Comparison of ENCODE assay signal across 6 cellular contexts in the genomic region with DNA sequence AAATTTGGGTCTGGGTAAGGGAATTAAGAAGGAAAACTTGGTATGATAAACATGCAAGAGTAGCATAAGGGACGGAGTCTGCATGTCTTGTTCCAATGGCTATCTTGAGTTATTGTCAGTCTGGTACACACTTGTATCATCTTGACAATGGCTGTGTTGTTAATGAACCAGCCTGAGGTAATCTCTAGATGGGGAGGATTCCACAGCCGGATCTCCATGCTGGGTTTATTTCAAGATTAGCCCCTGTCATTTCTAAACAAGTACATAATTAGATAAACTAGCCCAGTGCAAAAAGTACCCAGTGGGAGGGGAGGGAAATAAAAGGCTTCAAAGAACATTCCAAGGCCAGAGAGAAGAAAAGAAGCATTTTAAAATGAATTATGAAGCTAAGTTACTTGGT.
"Had no signal": no experiment of that assay in that cellular context is flagged by ENCODE, and none has a peak within 500 bp of the region (broad histone marks: within the 10 kb centered on the region; RNA-seq: fewer than 3 reads in every experiment).

No MANE protein-coding gene starts in this region.

- DNase-seq: GM23248, GOT3, H7, HFFc6, KBM-7 had no signal

- FAIRE-seq: HepG2 had no signal
